ENCODE assay signal across 3 cellular contexts in genomic region chr2:130451278-130451677, GRCh38. TPM values are rescaled to one million over a fixed set of nuclear protein-coding genes. Genes with fewer than 3 reads are reported as not detected.
"Had no signal": no experiment of that assay in that cellular context is flagged by ENCODE, and none has a peak within 500 bp of the region (broad histone marks: within the 10 kb centered on the region; RNA-seq: fewer than 3 reads in every experiment).

No MANE protein-coding gene starts in this region.

RNA-seq across cellular contexts. Expression of gene POTEI, which starts 57.9 kb away (rescaled TPM):
- total RNA-seq: M059J, PC-3, SK-MEL-5 had no signal
